10 cellular contexts compared by ENCODE assay signal in the genomic region with DNA sequence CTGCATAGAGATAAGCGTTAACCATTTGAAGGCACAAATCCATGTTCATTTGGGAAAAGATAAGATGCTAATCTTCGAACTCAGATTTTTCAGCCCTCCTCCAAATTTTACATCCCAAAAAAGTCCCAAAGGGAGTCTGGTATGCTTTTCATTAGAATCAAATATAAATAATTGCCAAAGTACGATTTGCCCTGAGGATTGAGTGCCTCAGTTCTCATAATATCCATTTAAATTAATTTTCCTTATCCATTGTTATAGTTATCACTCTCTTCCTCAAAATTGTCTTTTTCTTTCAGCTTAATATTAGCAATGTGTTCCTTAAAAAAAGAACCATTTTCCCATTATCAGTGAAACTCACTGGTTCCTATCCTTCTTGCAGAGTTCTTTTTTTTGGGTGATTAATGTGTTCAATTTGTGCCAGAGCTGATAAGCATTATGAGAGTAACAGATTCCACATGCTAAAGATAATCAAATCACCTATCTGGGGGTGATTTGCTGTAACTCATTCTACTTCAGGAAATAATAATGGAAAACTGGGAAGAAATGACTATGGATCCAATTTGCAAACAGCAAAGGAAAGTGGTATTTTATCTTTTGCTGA. TPM values are rescaled to one million over a fixed set of nuclear protein-coding genes. Genes with fewer than 3 reads are reported as not detected.
DNase-seq lines count a peak whose midpoint lies in the region; ATAC-seq and TF ChIP-seq lines count a peak whose summit lies in the region.
"Had no signal": no experiment of that assay in that cellular context is flagged by ENCODE, and none has a peak within 500 bp of the region (broad histone marks: within the 10 kb centered on the region; RNA-seq: fewer than 3 reads in every experiment).

No MANE protein-coding gene starts in this region.

- H4K8ac ChIP-seq in trophoblast cell (ENCODE audit: low read depth, low read length) = peak overlapping the region; percentile 83

- no peak for TF ChIP-seq CTCF in AG10803 (conservative IDR thresholded peaks at IDR 0.05; ENCODE audit: low read length)

- H3K36me3 ChIP-seq in adipocyte (ENCODE audit: control insufficient read depth, insufficient read depth, low read length, severe bottlenecking) (peaks cover 13% of the 10 kb centered on the region), trophoblast cell (ENCODE audit: control insufficient read depth in 1 of 2, insufficient read depth in 2 of 2, low read length in 2 of 2) (no peaks in the 10 kb centered on the region)

- H3K4me1 ChIP-seq in adipocyte (ENCODE audit: control insufficient read depth, insufficient read depth, low read length) (peaks cover 48% of the 10 kb centered on the region), right cardiac atrium (ENCODE audit: control insufficient read depth, insufficient read depth, low read length) (peaks cover 3% of the 10 kb centered on the region), trophoblast cell (ENCODE audit: control insufficient read depth in 1 of 2, insufficient read depth in 2 of 2, low read length in 2 of 2) (peaks cover 0 to 5% of the 10 kb centered on the region in 2 experiments)

- H3K9me3 Mint-ChIP-seq in activated naive CD4-positive, alpha-beta T cell treated with anti-CD3 and anti-CD28 coated beads, Interleukin-2, amount 10 ng/mL, durations not matched to agents 7 days and 5 days = no peaks in the 10 kb centered on the region
- H3K9me3 Mint-ChIP-seq: activated T-helper 17 cell treated with anti-CD3 and anti-CD28 coated beads, Interleukin-2, amount 50 U/mL, for 72 hours had no signal

- H3K79me1 ChIP-seq in trophoblast cell (ENCODE audit: low read length) = peaks cover 13% of the 10 kb centered on the region

- H3K4me2 ChIP-seq in trophoblast cell (ENCODE audit: low read length) = peak overlapping the region; percentile 58

- peak overlapping the region; percentile 76 for H2BK5ac ChIP-seq in trophoblast cell (ENCODE audit: low read depth, low read length, poor library complexity)

- 37% methylated on average over 3 of the region's 3 CpGs for WGBS in right cardiac atrium
- WGBS in trophoblast cell (ENCODE audit: extremely low coverage, insufficient coverage, insufficient read length) = no CpG with 5 or more reads among the region's 3 CpGs

- intact Hi-C loops in right cardiac atrium (cut with DNase I) = no loop called here

- H3K9me3 ChIP-seq in adipocyte (ENCODE audit: control insufficient read depth, low read length) (no peaks in the 10 kb centered on the region), right cardiac atrium (ENCODE audit: control insufficient read depth, low read length) (no peaks in the 10 kb centered on the region), trophoblast cell (ENCODE audit: insufficient read depth, low read depth, low read length) (no peaks in the 10 kb centered on the region)

- CTCF ChIA-PET in activated naive CD4-positive, alpha-beta T cell treated with anti-CD3 and anti-CD28 coated beads, Interleukin-2, amount 10 ng/mL, durations not matched to agents 7 days and 5 days (lab: Charles Lee) = no interaction called here

- H3K27ac Mint-ChIP-seq in activated naive CD4-positive, alpha-beta T cell treated with anti-CD3 and anti-CD28 coated beads, Interleukin-2, amount 10 ng/mL, durations not matched to agents 7 days and 5 days = no peak overlapping the region
- H3K27ac Mint-ChIP-seq: activated T-helper 17 cell treated with anti-CD3 and anti-CD28 coated beads, Interleukin-2, amount 50 U/mL, for 72 hours; CD4-positive, CD25-positive, alpha-beta regulatory T cell had no signal

- H2BK12ac ChIP-seq in trophoblast cell (ENCODE audit: low read length) = no peak overlapping the region

- no peaks in the 10 kb centered on the region for H3K4me1 Mint-ChIP-seq in activated naive CD4-positive, alpha-beta T cell treated with anti-CD3 and anti-CD28 coated beads, Interleukin-2, amount 10 ng/mL, durations not matched to agents 7 days and 5 days
- H3K4me1 Mint-ChIP-seq: activated T-helper 17 cell treated with anti-CD3 and anti-CD28 coated beads, Interleukin-2, amount 50 U/mL, for 72 hours; CD4-positive, CD25-positive, alpha-beta regulatory T cell had no signal

- peak overlapping the region; percentile 24 for H3K18ac ChIP-seq in trophoblast cell (ENCODE audit: low read length)

- H3K4me3 ChIP-seq in AG10803 (ENCODE audit: low read length) = peak overlapping the region; percentile 67
- peak overlapping the region; percentile 94 for H3K4me3 ChIP-seq in adipocyte (ENCODE audit: low read length)
- peak overlapping the region; percentile 65 for H3K4me3 ChIP-seq in right cardiac atrium (ENCODE audit: low read length)
- H3K4me3 ChIP-seq in trophoblast cell (ENCODE audit: low read depth, low read length) = peak overlapping the region; percentile 63

- H3K14ac ChIP-seq in trophoblast cell (ENCODE audit: low read length) = peak overlapping the region; percentile 78

- peak overlapping the region; percentile 55 for H3K27ac ChIP-seq in right cardiac atrium (ENCODE audit: low read length)
- H3K27ac ChIP-seq in trophoblast cell (ENCODE audit: low read depth, low read length) = peak overlapping the region; percentile 96

- peak overlapping the region; percentile 86 for H4K91ac ChIP-seq in trophoblast cell (ENCODE audit: low read depth, low read length)

- H3K36me3 Mint-ChIP-seq in activated naive CD4-positive, alpha-beta T cell treated with anti-CD3 and anti-CD28 coated beads, Interleukin-2, amount 10 ng/mL, durations not matched to agents 7 days and 5 days = no peaks in the 10 kb centered on the region
- H3K36me3 Mint-ChIP-seq: CD4-positive, CD25-positive, alpha-beta regulatory T cell had no signal

- peak overlapping the region; percentile 45 for H4K12ac ChIP-seq in trophoblast cell (ENCODE audit: low read depth, low read length)

- no peak for ATAC-seq in right cardiac atrium
- no peak for ATAC-seq in HG03025 (IDR thresholded peaks at IDR 0.05; ENCODE audit: low FRiP score, unreplicated experiment)
- ATAC-seq in HG03439 (IDR thresholded peaks at IDR 0.05; ENCODE audit: unreplicated experiment) = no peak
- ATAC-seq: activated T-helper 17 cell treated with anti-CD3 and anti-CD28 coated beads, Interleukin-2, amount 50 U/mL, for 72 hours had no signal

- no peak overlapping the region for H2AFZ ChIP-seq in trophoblast cell (ENCODE audit: insufficient read depth, low read length, poor library complexity)

- H3K27me3 ChIP-seq in adipocyte (replicated peaks; ENCODE audit: control insufficient read depth, insufficient read depth, low read length) (no peaks in the 10 kb centered on the region), right cardiac atrium (ENCODE audit: control insufficient read depth, insufficient read depth) (no peaks in the 10 kb centered on the region), trophoblast cell (ENCODE audit: insufficient read depth, low read length) (no peaks in the 10 kb centered on the region)

- H3K79me2 ChIP-seq in trophoblast cell (ENCODE audit: control insufficient read depth, insufficient read depth, low read length, poor library complexity) = peaks cover 3% of the 10 kb centered on the region

- no peak overlapping the region for H3K23ac ChIP-seq in trophoblast cell (ENCODE audit: low read length)

- DNase-seq in AG10803 (ENCODE audit: low read depth) (no peak), adipocyte (ENCODE audit: low read depth) (no peak), right cardiac atrium (no peak), trophoblast cell (no peak), NCI-H446 treated with DMSO at 0.1 percent for 48 hours (lab: John Stamatoyannopoulos, UW) (no peak)
- DNase-seq in activated naive CD4-positive, alpha-beta T cell treated with anti-CD3 and anti-CD28 coated beads, Interleukin-2, amount 10 ng/mL, durations not matched to agents 7 days and 5 days = no peak
- DNase-seq: CD4-positive, CD25-positive, alpha-beta regulatory T cell had no signal

- peak overlapping the region; percentile 98 for H3K9ac ChIP-seq in adipocyte (ENCODE audit: low read length)
- H3K9ac ChIP-seq in trophoblast cell (ENCODE audit: low read length) = peak overlapping the region; percentile 72

- peak overlapping the region; percentile 86 for H2BK120ac ChIP-seq in trophoblast cell (ENCODE audit: insufficient read depth, low read length, poor library complexity)

- H2AK5ac ChIP-seq in trophoblast cell (ENCODE audit: low read length) = no peak overlapping the region

- H3K4me3 Mint-ChIP-seq in activated naive CD4-positive, alpha-beta T cell treated with anti-CD3 and anti-CD28 coated beads, Interleukin-2, amount 10 ng/mL, durations not matched to agents 7 days and 5 days = no peak overlapping the region
- H3K4me3 Mint-ChIP-seq: activated T-helper 17 cell treated with anti-CD3 and anti-CD28 coated beads, Interleukin-2, amount 50 U/mL, for 72 hours; CD4-positive, CD25-positive, alpha-beta regulatory T cell had no signal

- H3K4ac ChIP-seq in trophoblast cell (ENCODE audit: low read depth, low read length) = no peak overlapping the region

- no peaks in the 10 kb centered on the region for H3K27me3 Mint-ChIP-seq in activated naive CD4-positive, alpha-beta T cell treated with anti-CD3 and anti-CD28 coated beads, Interleukin-2, amount 10 ng/mL, durations not matched to agents 7 days and 5 days
- H3K27me3 Mint-ChIP-seq: activated T-helper 17 cell treated with anti-CD3 and anti-CD28 coated beads, Interleukin-2, amount 50 U/mL, for 72 hours; CD4-positive, CD25-positive, alpha-beta regulatory T cell had no signal

RNA-seq across cellular contexts. Expression of a gene that starts 0.7 kb away (rescaled TPM):
- total RNA-seq in right cardiac atrium = 10 to 100 TPM; 18.5 to 25.6 (median 23.8) TPM
- 13.7 TPM for polyA plus RNA-seq in right cardiac atrium
- polyA plus RNA-seq in trophoblast cell (2013) = 43.2 and 52.0 TPM in 2 replicates
- total RNA-seq: activated T-helper 17 cell treated with anti-CD3 and anti-CD28 coated beads, Interleukin-2, amount 50 U/mL, for 72 hours; CD4-positive, CD25-positive, alpha-beta regulatory T cell had no signal
- polyA plus RNA-seq: CD4-positive, CD25-positive, alpha-beta regulatory T cell had no signal
